In genomic region chr16:81560979-81561657, GRCh38 we compare ENCODE assay signal across 21 cellular contexts.
DNase-seq lines count a peak whose midpoint lies in the region; ATAC-seq, FAIRE-seq and TF ChIP-seq lines count a peak whose summit lies in the region.
"Had no signal": no experiment of that assay in that cellular context is flagged by ENCODE, and none has a peak within 500 bp of the region (broad histone marks: within the 10 kb centered on the region; RNA-seq: fewer than 3 reads in every experiment).

No MANE protein-coding gene starts in this region.

- H3K27me3 ChIP-seq in endothelial cell of umbilical vein (ENCODE audit: control insufficient read depth in 2 of 2, insufficient read depth in 2 of 2, low read length in 2 of 2) (no peaks in the 10 kb centered on the region), neural progenitor cell (no peaks in the 10 kb centered on the region)
- H3K27me3 ChIP-seq: body of pancreas, esophagus squamous epithelium, hepatocyte, stomach, uterus had no signal

- BruUV-seq in endothelial cell of umbilical vein (replicated peaks; lab: Mats Ljungman, UMichigan): no TSS peak

- H3K4me3 Mint-ChIP-seq in nephron progenitor cell (no peak overlapping the region), neural progenitor cell (no peak overlapping the region)
- H3K4me3 Mint-ChIP-seq: activated naive CD4-positive, alpha-beta T cell treated with anti-CD3 and anti-CD28 coated beads, Interleukin-2, amount 10 ng/mL, durations not matched to agents 7 days and 5 days; CD4-positive, alpha-beta memory T cell had no signal

- DNase-seq in Daoy (ENCODE audit: low read depth) (peak; percentile 31), RCC 7860 (ENCODE audit: low spot score) (peak; percentile 68), endothelial cell of umbilical vein (ENCODE audit: low read depth, low spot score) (no peak), nephron progenitor cell (no peak), neural progenitor cell (ENCODE audit: low spot score) (no peak), cerebellum (ENCODE audit: low spot score) (no peak)
- no peak for DNase-seq in activated effector memory CD4-positive, alpha-beta T cell treated with Interleukin-2 at 50 U/mL for 16 hours
- DNase-seq: activated CD4-positive, alpha-beta T cell treated with anti-CD3 and anti-CD28 coated beads for 48 hours; activated CD8-positive, alpha-beta memory T cell treated with anti-CD3 and anti-CD28 coated beads, Interleukin-2, amount 50 U/mL, for 4 hours; activated naive CD4-positive, alpha-beta T cell treated with anti-CD3 and anti-CD28 coated beads, Interleukin-2, amount 10 ng/mL, durations not matched to agents 7 days and 5 days; body of pancreas; CD4-positive, alpha-beta memory T cell; esophagus squamous epithelium; MM.1S; NCI-H2029 treated with DMSO at 0.1 percent for 48 hours; NCI-H524; stomach; T1000; uterus had no signal

- H3K27me3 Mint-ChIP-seq in nephron progenitor cell (ENCODE audit: low read depth, poor library complexity) (no peaks in the 10 kb centered on the region), neural progenitor cell (ENCODE audit: insufficient read depth, low read depth) (peaks cover 4% of the 10 kb centered on the region)
- H3K27me3 Mint-ChIP-seq: activated naive CD4-positive, alpha-beta T cell treated with anti-CD3 and anti-CD28 coated beads, Interleukin-2, amount 10 ng/mL, durations not matched to agents 7 days and 5 days; CD4-positive, alpha-beta memory T cell had no signal

- no peak for ATAC-seq in HG03521 (IDR thresholded peaks at IDR 0.05; ENCODE audit: unreplicated experiment)
- ATAC-seq: body of pancreas had no signal

- H3K9me3 ChIP-seq in endothelial cell of umbilical vein (replicated peaks; ENCODE audit: control insufficient read depth, insufficient read depth, low read length) (no peaks in the 10 kb centered on the region), neural progenitor cell (ENCODE audit: low read depth) (no peaks in the 10 kb centered on the region)
- H3K9me3 ChIP-seq: body of pancreas, esophagus squamous epithelium, stomach, uterus had no signal

- TF ChIP-seq CTCF in endothelial cell of umbilical vein (IDR thresholded peaks at IDR 0.05; ENCODE audit: extremely low read depth in 1 of 2, insufficient read depth in 1 of 2, low read depth in 1 of 2, low read length in 2 of 2) (no peak), nephron progenitor cell (IDR thresholded peaks at IDR 0.05) (no peak), neural progenitor cell (IDR thresholded peaks at IDR 0.05) (no peak)

- no peak for TF ChIP-seq POLR2A in endothelial cell of umbilical vein (IDR thresholded peaks at IDR 0.05; ENCODE audit: low read depth, low read length)

- H3K36me3 ChIP-seq in endothelial cell of umbilical vein (ENCODE audit: control insufficient read depth in 2 of 2, extremely low read depth in 1 of 2, insufficient read depth in 2 of 2, low read length in 2 of 2): no peaks in the 10 kb centered on the region
- no peaks in the 10 kb centered on the region for H3K36me3 ChIP-seq in neural progenitor cell
- H3K36me3 ChIP-seq: stomach, uterus had no signal

- H3K79me2 ChIP-seq in endothelial cell of umbilical vein (ENCODE audit: control insufficient read depth, insufficient read depth, low read length) (peaks cover 20% of the 10 kb centered on the region), neural progenitor cell (ENCODE audit: low read depth) (peaks cover 58% of the 10 kb centered on the region)

- H2AFZ ChIP-seq in endothelial cell of umbilical vein (ENCODE audit: low read depth, low read length): no peak overlapping the region
- H2AFZ ChIP-seq in neural progenitor cell (replicated peaks): no peak overlapping the region
- H2AFZ ChIP-seq: hepatocyte had no signal

- dilution Hi-C loops in endothelial cell of umbilical vein (cut with MboI; ENCODE audit: extremely low pct_ligation_motif_present, low sequenced_read_pairs): no loop called here

- H3K9ac ChIP-seq in endothelial cell of umbilical vein (replicated peaks; ENCODE audit: extremely low read depth, insufficient read depth, low read length) (no peak overlapping the region), neural progenitor cell (no peak overlapping the region)

- POLR2A ChIA-PET in endothelial cell of umbilical vein (lab: Charles Lee): no interaction called here

- H3K27ac ChIP-seq in endothelial cell of umbilical vein (ENCODE audit: insufficient read depth, low read depth, low read length): no peak overlapping the region
- no peak overlapping the region for H3K27ac ChIP-seq in neural progenitor cell
- H3K27ac ChIP-seq: body of pancreas, hepatocyte, uterus had no signal

- intact Hi-C loops in endothelial cell of umbilical vein (cut with micrococcal nuclease): no loop called here

- H3K4me1 Mint-ChIP-seq in nephron progenitor cell (peaks cover 22% of the 10 kb centered on the region), neural progenitor cell (peaks cover 28% of the 10 kb centered on the region)
- H3K4me1 Mint-ChIP-seq: activated naive CD4-positive, alpha-beta T cell treated with anti-CD3 and anti-CD28 coated beads, Interleukin-2, amount 10 ng/mL, durations not matched to agents 7 days and 5 days had no signal

- H3K36me3 Mint-ChIP-seq in nephron progenitor cell (ENCODE audit: low read depth) (no peaks in the 10 kb centered on the region), neural progenitor cell (peaks cover 3% of the 10 kb centered on the region)

- H3K4me1 ChIP-seq in endothelial cell of umbilical vein (ENCODE audit: control insufficient read depth, extremely low read depth, insufficient read depth, low read length) (peaks cover 4% of the 10 kb centered on the region), neural progenitor cell (peaks cover 10% of the 10 kb centered on the region)
- H3K4me1 ChIP-seq: uterus had no signal

- H3K4me2 ChIP-seq in endothelial cell of umbilical vein (ENCODE audit: insufficient read depth, low read length): no peak overlapping the region
- H3K4me2 ChIP-seq in neural progenitor cell: no peak overlapping the region
- H3K4me2 ChIP-seq: hepatocyte had no signal

- H4K20me1 ChIP-seq in endothelial cell of umbilical vein (replicated peaks; ENCODE audit: control insufficient read depth, extremely low read depth, insufficient read depth, low read length) (no peaks in the 10 kb centered on the region), neural progenitor cell (ENCODE audit: low read depth) (peaks cover 90% of the 10 kb centered on the region)

- FAIRE-seq in RCC 7860 (lab: Jason Lieb, UNC): peak; percentile 87
- peak; percentile 67 for FAIRE-seq in endothelial cell of umbilical vein (lab: Jason Lieb, UNC)

- CTCF ChIA-PET in endothelial cell of umbilical vein (lab: Charles Lee): no interaction called here

- H3K27ac Mint-ChIP-seq in nephron progenitor cell (peak overlapping the region; percentile 87), neural progenitor cell (no peak overlapping the region)
- H3K27ac Mint-ChIP-seq: activated naive CD4-positive, alpha-beta T cell treated with anti-CD3 and anti-CD28 coated beads, Interleukin-2, amount 10 ng/mL, durations not matched to agents 7 days and 5 days had no signal

- H3K9me3 Mint-ChIP-seq in nephron progenitor cell: no peaks in the 10 kb centered on the region
- H3K9me3 Mint-ChIP-seq in neural progenitor cell: no peaks in the 10 kb centered on the region
- H3K9me3 Mint-ChIP-seq: activated naive CD4-positive, alpha-beta T cell treated with anti-CD3 and anti-CD28 coated beads, Interleukin-2, amount 10 ng/mL, durations not matched to agents 7 days and 5 days; CD4-positive, alpha-beta memory T cell had no signal

- H3K4me3 ChIP-seq in endothelial cell of umbilical vein (replicated peaks in 1 of 3; ENCODE audit: insufficient read depth in 1 of 3, low read depth in 1 of 3, low read length in 3 of 3) (no peak overlapping the region), neural progenitor cell (no peak overlapping the region)
- H3K4me3 ChIP-seq: body of pancreas, esophagus squamous epithelium, hepatocyte, stomach, uterus had no signal

- no peaks in the 10 kb centered on the region for H3F3A ChIP-seq in neural progenitor cell (ENCODE audit: low read depth)

- H3K9me1 ChIP-seq in endothelial cell of umbilical vein (replicated peaks; ENCODE audit: control insufficient read depth, extremely low read depth, insufficient read depth, low read length): no peaks in the 10 kb centered on the region

TF ChIP-seq in endothelial cell of umbilical vein, 7 proteins besides CTCF, POLR2A, EP300 and RAD21:
- TF ChIP-seq JUN (IDR thresholded peaks at IDR 0.05; ENCODE audit: borderline replicate concordance, insufficient read depth, insufficient read length, low read depth): no peak
- TF ChIP-seq GATA2 (IDR thresholded peaks at IDR 0.05; ENCODE audit: insufficient read depth, insufficient read length, low read depth, low read length): no peak
- no peak for TF ChIP-seq POLR2AphosphoS5 (IDR thresholded peaks at IDR 0.05; ENCODE audit: insufficient read depth, low read depth, low read length)
- no peak for TF ChIP-seq MYC (IDR thresholded peaks at IDR 0.05; ENCODE audit: low read depth, low read length)
- no peak for TF ChIP-seq FOS (IDR thresholded peaks at IDR 0.05; ENCODE audit: borderline replicate concordance, insufficient read depth, low read length)
- no peak for TF ChIP-seq EZH2 (IDR thresholded peaks at IDR 0.05; ENCODE audit: borderline replicate concordance, low read depth, low read length, severe bottlenecking)
- TF ChIP-seq MAX (IDR thresholded peaks at IDR 0.05; ENCODE audit: insufficient read depth, insufficient read length): no peak

Comparison
In these comparisons a context has a peak if more than half of its experiments do, and no peak if none do; other contexts are left out.
1. DNase-seq: peak in Daoy (single experiment) and RCC 7860 (single experiment); none in endothelial cell of umbilical vein (single experiment), nephron progenitor cell (single experiment), activated effector memory CD4-positive, alpha-beta T cell treated with Interleukin-2 at 50 U/mL for 16 hours (single experiment), neural progenitor cell (single experiment) and cerebellum (single experiment).